9 cellular contexts compared by ENCODE assay signal in the genomic region with DNA sequence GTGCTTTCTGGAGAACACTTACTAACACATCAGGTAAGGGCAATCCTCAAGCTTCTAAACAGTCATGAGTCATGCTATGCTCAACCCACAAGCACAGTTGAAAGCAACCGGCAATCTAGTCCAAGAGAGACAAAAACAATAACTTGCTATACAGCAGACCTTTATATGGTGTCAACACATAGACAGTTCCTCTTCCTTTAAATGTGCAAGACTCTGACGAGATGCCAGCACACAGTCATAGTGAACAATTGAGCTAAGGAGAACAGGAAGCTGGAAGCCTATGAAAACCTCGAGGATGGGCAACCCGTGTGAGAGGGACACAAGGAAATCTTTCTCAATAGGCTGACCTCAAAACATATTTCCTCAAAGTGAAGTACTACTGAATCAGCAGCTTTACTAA. TPM values are rescaled to one million over a fixed set of nuclear protein-coding genes. Genes with fewer than 3 reads are reported as not detected.
DNase-seq lines count a peak whose midpoint lies in the region; FAIRE-seq and TF ChIP-seq lines count a peak whose summit lies in the region.
"Had no signal": no experiment of that assay in that cellular context is flagged by ENCODE, and none has a peak within 500 bp of the region (broad histone marks: within the 10 kb centered on the region; RNA-seq: fewer than 3 reads in every experiment).

No MANE protein-coding gene starts in this region.

- H3K27me3 ChIP-seq in right atrium auricular region, result no peaks in the 10 kb centered on the region
- no peaks in the 10 kb centered on the region for H3K27me3 ChIP-seq in testis

- no peak overlapping the region for H3K4me3 Mint-ChIP-seq in activated CD4-positive, alpha-beta T cell treated with anti-CD3 and anti-CD28 coated beads, Interleukin-2, amount 10 ng/mL, durations not matched to agents 7 days and 5 days

- H3K4me1 ChIP-seq in right atrium auricular region, result peaks cover 0 to 54% of the 10 kb centered on the region in 2 donors
- H3K4me1 ChIP-seq in testis, result peaks cover 44% of the 10 kb centered on the region

- FAIRE-seq in RCC 7860 (lab: Jason Lieb, UNC), result no peak

- peaks cover 28% of the 10 kb centered on the region for H3K36me3 ChIP-seq in right atrium auricular region
- no peaks in the 10 kb centered on the region for H3K36me3 ChIP-seq in testis (ENCODE audit: low read depth, missing control alignments)

- POLR2A ChIA-PET in activated CD4-positive, alpha-beta T cell treated with anti-CD3 and anti-CD28 coated beads, Interleukin-2, amount 10 ng/mL, durations not matched to agents 7 days and 5 days (lab: Charles Lee), result no interaction called here

- peaks cover 59% of the 10 kb centered on the region for H3K4me1 Mint-ChIP-seq in activated CD4-positive, alpha-beta T cell treated with anti-CD3 and anti-CD28 coated beads, Interleukin-2, amount 10 ng/mL, durations not matched to agents 7 days and 5 days

- peak overlapping the region in 1 of 2 donors; percentile 5 for H3K27ac ChIP-seq in right atrium auricular region
- H3K27ac ChIP-seq in testis, result peak overlapping the region in 1 of 2 donors; percentile 44

- no peaks in the 10 kb centered on the region for H3K9me3 ChIP-seq in right atrium auricular region
- no peaks in the 10 kb centered on the region for H3K9me3 ChIP-seq in testis

- peaks cover 23% of the 10 kb centered on the region for H3K36me3 Mint-ChIP-seq in activated CD4-positive, alpha-beta T cell treated with anti-CD3 and anti-CD28 coated beads, Interleukin-2, amount 10 ng/mL, durations not matched to agents 7 days and 5 days (ENCODE audit: low read depth)

- H3K4me3 ChIP-seq in right atrium auricular region (no peak overlapping the region), testis (no peak overlapping the region)

- no peak for DNase-seq in activated CD4-positive, alpha-beta T cell treated with anti-CD3 and anti-CD28 coated beads, Interleukin-2, amount 10 ng/mL, durations not matched to agents 7 days and 5 days
- DNase-seq in activated CD4-positive, alpha-beta T cell treated with anti-CD3 and anti-CD28 coated beads for 4 hours, result no peak
- peak; percentile 87 for DNase-seq in amniotic epithelial cell (ENCODE audit: low read depth)
- peak; percentile 68 for DNase-seq in right atrium auricular region (ENCODE audit: low spot score)
- DNase-seq in testis, result peak; percentile 37
- no peak for DNase-seq in RCC 7860 (ENCODE audit: low spot score)
- no peak for DNase-seq in retina
- no peak for DNase-seq in HK-2 (ENCODE audit: unreplicated experiment)
- DNase-seq: NCI-H2029 had no signal

- intact Hi-C loops in testis (cut with DNase I; ENCODE audit: low total_unique reads), result no loop called here

- CTCF ChIA-PET in activated CD4-positive, alpha-beta T cell treated with anti-CD3 and anti-CD28 coated beads, Interleukin-2, amount 10 ng/mL, durations not matched to agents 7 days and 5 days (lab: Charles Lee), result interaction anchor here (0.6 to 4.0 kb wide), 2 partner anchors 9 to 165 kb away, joined by 3 to 22 read pairs; no protein-coding TSS in a partner anchor

- TF ChIP-seq POLR2A in testis (IDR thresholded peaks at IDR 0.05), result no peak

- H3K9me3 Mint-ChIP-seq in activated CD4-positive, alpha-beta T cell treated with anti-CD3 and anti-CD28 coated beads, Interleukin-2, amount 10 ng/mL, durations not matched to agents 7 days and 5 days, result no peaks in the 10 kb centered on the region

- TF ChIP-seq CTCF in right atrium auricular region (IDR thresholded peaks at IDR 0.05) (no peak), testis (IDR thresholded peaks at IDR 0.05) (no peak)

- WGBS in testis, 2 donors, result 68 to 72% methylated on average over 4 of the region's 4 CpGs

- no peaks in the 10 kb centered on the region for H3K27me3 Mint-ChIP-seq in activated CD4-positive, alpha-beta T cell treated with anti-CD3 and anti-CD28 coated beads, Interleukin-2, amount 10 ng/mL, durations not matched to agents 7 days and 5 days

- peak overlapping the region; percentile 71 for H3K27ac Mint-ChIP-seq in activated CD4-positive, alpha-beta T cell treated with anti-CD3 and anti-CD28 coated beads, Interleukin-2, amount 10 ng/mL, durations not matched to agents 7 days and 5 days

RNA-seq across cellular contexts. Expression of gene ADIPOR1, which starts 5.3 kb away (rescaled TPM):
- 10 to 100 TPM; 58.0 to 71.2 TPM for total RNA-seq in activated CD4-positive, alpha-beta T cell treated with anti-CD3 and anti-CD28 coated beads, Interleukin-2, amount 10 ng/mL, durations not matched to agents 7 days and 5 days
- total RNA-seq in right atrium auricular region (100 to 1,000 TPM; 124 to 141 TPM), testis (100 to 1,000 TPM; 157 to 164 TPM)
- 114 TPM for polyA plus RNA-seq in testis (ENCODE audit: insufficient read depth, low read depth, low replicate concordance)

RNA-seq across cellular contexts. Expression of gene CYB5R1, which starts 14.2 kb away (rescaled TPM):
- total RNA-seq in activated CD4-positive, alpha-beta T cell treated with anti-CD3 and anti-CD28 coated beads, Interleukin-2, amount 10 ng/mL, durations not matched to agents 7 days and 5 days, result 10 to 100 TPM; 24.0 to 24.5 TPM
- total RNA-seq in right atrium auricular region (100 to 1,000 TPM in 1 of 2 donors, 10 to 100 TPM in 1; 85.9 to 104 TPM), testis (100 to 1,000 TPM; 191 to 281 TPM)
- 145 TPM for polyA plus RNA-seq in testis (ENCODE audit: insufficient read depth, low read depth, low replicate concordance)

RNA-seq across cellular contexts. Expression of gene KLHL12, which starts 25.8 kb away (rescaled TPM):
- 10 to 100 TPM; 31.4 to 31.5 TPM for total RNA-seq in activated CD4-positive, alpha-beta T cell treated with anti-CD3 and anti-CD28 coated beads, Interleukin-2, amount 10 ng/mL, durations not matched to agents 7 days and 5 days
- total RNA-seq in right atrium auricular region (10 to 100 TPM; 13.9 to 18.4 TPM), testis (10 to 100 TPM; 73.5 to 74.7 TPM)
- polyA plus RNA-seq in testis (ENCODE audit: insufficient read depth, low read depth, low replicate concordance), result 109 TPM

RNA-seq across cellular contexts. Expression of gene TMEM183A, which starts 54.4 kb away (rescaled TPM):
- total RNA-seq in activated CD4-positive, alpha-beta T cell treated with anti-CD3 and anti-CD28 coated beads, Interleukin-2, amount 10 ng/mL, durations not matched to agents 7 days and 5 days, result 10 to 100 TPM; 68.3 to 72.2 TPM
- 10 to 100 TPM; 29.6 to 39.1 TPM for total RNA-seq in right atrium auricular region
- total RNA-seq in testis, result 100 to 1,000 TPM; 129 to 135 TPM
- polyA plus RNA-seq in testis (ENCODE audit: insufficient read depth, low read depth, low replicate concordance), result 114 TPM

Comparison
In these comparisons a context has a peak if more than half of its experiments do, and no peak if none do; other contexts are left out.
1. DNase-seq: peak in amniotic epithelial cell (single experiment), right atrium auricular region (single experiment) and testis (single experiment); none in activated CD4-positive, alpha-beta T cell treated with anti-CD3 and anti-CD28 coated beads, Interleukin-2, amount 10 ng/mL, durations not matched to agents 7 days and 5 days (single experiment), activated CD4-positive, alpha-beta T cell treated with anti-CD3 and anti-CD28 coated beads for 4 hours (0 of 2), RCC 7860 (single experiment), retina (single experiment) and HK-2 (single experiment).